Comparison of ENCODE assay signal across 7 cellular contexts in genomic region chr7:50791921-50792341, GRCh38. TPM values are rescaled to one million over a fixed set of nuclear protein-coding genes. Genes with fewer than 3 reads are reported as not detected.
DNase-seq lines count a peak whose midpoint lies in the region; ATAC-seq and TF ChIP-seq lines count a peak whose summit lies in the region.

No MANE protein-coding gene starts in this region.

- peaks cover 2% of the 10 kb centered on the region for H3K36me3 Mint-ChIP-seq in T-helper 17 cell (ENCODE audit: low read depth)

- intact Hi-C loops in gastrocnemius medialis (cut with DNase I; ENCODE audit: low total_unique reads) = loop anchor here (5.0 to 10.0 kb wide), 6 partner anchors 105 to 327 kb away; no protein-coding TSS in a partner anchor

- H3K27me3 ChIP-seq in foreskin keratinocyte = peaks cover 19% of the 10 kb centered on the region
- no peaks in the 10 kb centered on the region for H3K27me3 ChIP-seq in gastrocnemius medialis

- in situ Hi-C loops in gastrocnemius medialis (cut with MboI; ENCODE audit: low sequenced_read_pairs in 4 of 4) = loop anchor here in 3 of 4 donors (25.0 kb wide), 2 partner anchors 270 to 330 kb away; partner anchors contain the start of gene FIGNL1 (in 2 of the 3)

- H3K4me3 ChIP-seq in gastrocnemius medialis = peak overlapping the region; percentile 58 to 75 (median 68)

- no peak overlapping the region for H3K27ac ChIP-seq in foreskin keratinocyte
- peak overlapping the region; percentile 62 to 86 (median 81) for H3K27ac ChIP-seq in gastrocnemius medialis

- TF ChIP-seq CTCF in foreskin keratinocyte (conservative IDR thresholded peaks at IDR 0.05) (no peak), gastrocnemius medialis (IDR thresholded peaks at IDR 0.05 in 4 of 5, conservative IDR thresholded peaks at IDR 0.05 in 1 of 5) (no peak)

- H3K4me1 ChIP-seq in foreskin keratinocyte = no peaks in the 10 kb centered on the region
- peaks cover 21 to 29% of the 10 kb centered on the region in 2 donors for H3K4me1 ChIP-seq in gastrocnemius medialis

- peaks cover 6% of the 10 kb centered on the region for H3K9me3 ChIP-seq in T-helper 17 cell (ENCODE audit: control insufficient read depth, low read length, poor library complexity, severe bottlenecking)
- H3K9me3 ChIP-seq in gastrocnemius medialis = no peaks in the 10 kb centered on the region

- H3K27ac Mint-ChIP-seq in T-helper 17 cell = no peak overlapping the region

- peak overlapping the region; percentile 86 for H3K4me3 Mint-ChIP-seq in T-helper 17 cell

- no peak for ATAC-seq in T-helper 17 cell
- no peak for ATAC-seq in foreskin keratinocyte
- ATAC-seq in gastrocnemius medialis = peak; percentile 31 to 34
- no peak for ATAC-seq in HG02678 (IDR thresholded peaks at IDR 0.05; ENCODE audit: unreplicated experiment)

- peaks cover 4% of the 10 kb centered on the region for H3K4me1 Mint-ChIP-seq in T-helper 17 cell

- DNase-seq in HEK293T (ENCODE audit: extremely low spot score) = no peak
- DNase-seq in T-helper 17 cell = no peak
- DNase-seq in foreskin keratinocyte = peak; percentile 19 to 29
- peak in 1 of 2 donors; percentile 13 for DNase-seq in gastrocnemius medialis
- DNase-seq in HT-29 (ENCODE audit: low spot score) = no peak
- DNase-seq in NCI-H2029 treated with DMSO at 0.1 percent for 48 hours (lab: John Stamatoyannopoulos, UW) = no peak

- POLR2A ChIA-PET in HEK293T (lab: Yijun Ruan, JAX) = interaction anchor here (1.0 kb wide), 1 partner anchor 342 kb away, joined by 3 read pairs; the partner anchor contains the start of gene FIGNL1

- TF ChIP-seq POLR2A in gastrocnemius medialis (IDR thresholded peaks at IDR 0.05) = no peak

- H3K27me3 Mint-ChIP-seq in T-helper 17 cell = peaks cover 61% of the 10 kb centered on the region

- CTCF ChIA-PET in HEK293T (lab: Yijun Ruan, JAX) = no interaction called here

- H3K36me3 ChIP-seq in gastrocnemius medialis = no peaks in the 10 kb centered on the region

TF ChIP-seq in HEK293T, 16 proteins besides CTCF, POLR2A, EP300 and RAD21:
- TF ChIP-seq FOXA1 (IDR thresholded peaks at IDR 0.05) (no peak), ZNF384 (IDR thresholded peaks at IDR 0.05) (no peak), LEF1 (IDR thresholded peaks at IDR 0.05; ENCODE audit: borderline replicate concordance) (no peak), TARDBP (IDR thresholded peaks at IDR 0.05) (no peak), FOXK2 (IDR thresholded peaks at IDR 0.05) (0 out of 2 replicates have a peak, but pooled peaks have one; percentile 41), SP1 (IDR thresholded peaks at IDR 0.05) (no peak), SUZ12 (IDR thresholded peaks at IDR 0.05) (no peak), PKNOX1 (IDR thresholded peaks at IDR 0.05) (no peak)

RNA-seq across cellular contexts. Expression of gene GRB10, which starts 9.2 kb away (rescaled TPM):
- total RNA-seq in T-helper 17 cell = 1 to 10 TPM; 3.8 to 7.0 TPM
- total RNA-seq in foreskin keratinocyte = 13.4 and 22.6 TPM in 2 replicates
- polyA plus RNA-seq in foreskin keratinocyte = 6.5 and 10.7 TPM in 2 replicates
- total RNA-seq in gastrocnemius medialis = 10 to 100 TPM; 40.4 to 88.6 (median 61.1) TPM
- 6.6 and 9.0 TPM in 2 replicates for total RNA-seq in HT-29 (2014; rRNA removed; shearing (Covaris generic))

Comparison
In these comparisons a context has a peak if more than half of its experiments do, and no peak if none do; other contexts are left out.
1. DNase-seq: peak in foreskin keratinocyte (2 of 2); none in HEK293T (single experiment), T-helper 17 cell (0 of 3), HT-29 (single experiment) and NCI-H2029 treated with DMSO at 0.1 percent for 48 hours (single experiment).
2. ATAC-seq: peak in gastrocnemius medialis (2 of 2); none in T-helper 17 cell (single experiment), foreskin keratinocyte (single experiment) and HG02678 (single experiment).